In the genomic region with DNA sequence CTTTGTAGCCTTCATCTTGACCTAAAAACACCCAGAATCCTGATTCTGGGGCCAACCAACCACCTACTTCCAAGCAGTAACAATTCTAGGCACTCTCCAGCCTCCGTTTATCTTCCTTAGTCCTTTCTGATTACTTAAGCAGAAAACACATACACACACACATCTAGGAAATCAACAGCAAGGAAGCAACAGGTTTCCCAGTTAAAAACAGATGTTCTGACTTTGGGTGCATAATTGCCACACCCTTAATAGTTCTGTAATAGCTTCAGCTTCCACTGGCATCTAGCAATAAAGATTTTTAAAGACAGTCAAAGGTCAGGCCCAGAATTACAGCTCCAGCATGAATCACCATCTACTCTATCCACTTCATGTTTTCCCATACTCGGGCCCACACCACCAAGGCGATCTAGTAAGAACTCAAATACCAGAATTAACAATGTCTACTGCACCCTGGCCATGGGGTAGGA, we compare ENCODE assay signal across 9 cellular contexts. TPM values are rescaled to one million over a fixed set of nuclear protein-coding genes. Genes with fewer than 3 reads are reported as not detected.
DNase-seq lines count a peak whose midpoint lies in the region; ATAC-seq and TF ChIP-seq lines count a peak whose summit lies in the region.
"Had no signal": no experiment of that assay in that cellular context is flagged by ENCODE, and none has a peak within 500 bp of the region (broad histone marks: within the 10 kb centered on the region; RNA-seq: fewer than 3 reads in every experiment).

No MANE protein-coding gene starts in this region.

- H3K27ac Mint-ChIP-seq in T-helper 17 cell, result peak overlapping the region; percentile 95

- H3K9me3 ChIP-seq in T-helper 17 cell (ENCODE audit: control insufficient read depth, low read length, poor library complexity, severe bottlenecking), result no peaks in the 10 kb centered on the region
- no peaks in the 10 kb centered on the region for H3K9me3 ChIP-seq in right cardiac atrium (ENCODE audit: control insufficient read depth, low read length)
- no peaks in the 10 kb centered on the region for H3K9me3 ChIP-seq in thoracic aorta

- H3K4me3 Mint-ChIP-seq in activated T-cell treated with anti-CD3 and anti-CD28 coated beads, Interleukin-2, amount 50 U/mL, for 4 hours, result peak overlapping the region; percentile 97
- peak overlapping the region; percentile 81 for H3K4me3 Mint-ChIP-seq in T-helper 17 cell

- no peak for ATAC-seq in activated T-cell treated with anti-CD3 and anti-CD28 coated beads, Interleukin-2, amount 50 U/mL, for 4 hours
- ATAC-seq in T-helper 17 cell (no peak), right cardiac atrium (no peak), thoracic aorta (ENCODE audit: insufficient number of reproducible peaks, low FRiP score, low read depth) (no peak)

- H3K9me3 Mint-ChIP-seq in activated T-cell treated with anti-CD3 and anti-CD28 coated beads, Interleukin-2, amount 50 U/mL, for 4 hours, result no peaks in the 10 kb centered on the region

- peaks cover 21% of the 10 kb centered on the region for H3K4me1 ChIP-seq in right cardiac atrium (ENCODE audit: control insufficient read depth, insufficient read depth, low read length)
- H3K4me1 ChIP-seq in thoracic aorta (ENCODE audit: control insufficient read depth in 1 of 2, low read depth in 2 of 2), result peaks cover 40 to 60% of the 10 kb centered on the region in 2 donors

- H3K36me3 Mint-ChIP-seq in activated T-cell treated with anti-CD3 and anti-CD28 coated beads, Interleukin-2, amount 50 U/mL, for 4 hours (ENCODE audit: insufficient read depth), result peaks cover 35% of the 10 kb centered on the region
- peaks cover 10% of the 10 kb centered on the region for H3K36me3 Mint-ChIP-seq in T-helper 17 cell (ENCODE audit: low read depth)

- H3K27me3 Mint-ChIP-seq in activated T-cell treated with anti-CD3 and anti-CD28 coated beads, Interleukin-2, amount 50 U/mL, for 4 hours (ENCODE audit: low read depth), result no peaks in the 10 kb centered on the region
- H3K27me3 Mint-ChIP-seq in T-helper 17 cell, result no peaks in the 10 kb centered on the region

- no peaks in the 10 kb centered on the region for H3K27me3 ChIP-seq in right cardiac atrium (ENCODE audit: control insufficient read depth, insufficient read depth)
- no peaks in the 10 kb centered on the region for H3K27me3 ChIP-seq in thoracic aorta (replicated peaks; ENCODE audit: insufficient read depth)

- intact Hi-C loops in right cardiac atrium (cut with DNase I), result loop anchor here in 1 of 4 donors (10.0 kb wide), 1 partner anchor 48 kb away; no protein-coding TSS in a partner anchor

- no peak for DNase-seq in activated T-cell treated with anti-CD3 and anti-CD28 coated beads, Interleukin-2, amount 50 U/mL, for 4 hours
- DNase-seq in activated T-cell treated with anti-CD3 and anti-CD28 coated beads for 4 hours (no peak), T-helper 17 cell (no peak), right cardiac atrium (no peak), thoracic aorta (ENCODE audit: low spot score) (no peak), cortex of kidney (lab: John Stamatoyannopoulos, UW) (no peak), SK-N-DZ (ENCODE audit: low spot score) (no peak), DMS153 (lab: John Stamatoyannopoulos, UW) (no peak)
- DNase-seq: NCI-H1930 had no signal

- no peaks in the 10 kb centered on the region for H3K36me3 ChIP-seq in thoracic aorta

- TF ChIP-seq CTCF in thoracic aorta (IDR thresholded peaks at IDR 0.05), result no peak

- H3K4me1 Mint-ChIP-seq in activated T-cell treated with anti-CD3 and anti-CD28 coated beads, Interleukin-2, amount 50 U/mL, for 4 hours (ENCODE audit: low read depth), result peaks cover 85% of the 10 kb centered on the region
- H3K4me1 Mint-ChIP-seq in T-helper 17 cell, result peaks cover 64% of the 10 kb centered on the region

- WGBS in right cardiac atrium, result 54% methylated on average over 3 of the region's 3 CpGs

- H3K4me3 ChIP-seq in right cardiac atrium (ENCODE audit: low read length), result no peak overlapping the region
- H3K4me3 ChIP-seq in thoracic aorta, result peak overlapping the region; percentile 91

- H3K27ac ChIP-seq in right cardiac atrium (ENCODE audit: low read length), result peak overlapping the region; percentile 21
- H3K27ac ChIP-seq in thoracic aorta, result peak overlapping the region in 1 of 2 donors; percentile 96

RNA-seq across cellular contexts. Expression of a gene that starts 2.6 kb away (rescaled TPM):
- 10 to 100 TPM; 69.5 to 83.6 (median 73.1) TPM for total RNA-seq in activated T-cell treated with anti-CD3 and anti-CD28 coated beads, Interleukin-2, amount 50 U/mL, for 4 hours
- total RNA-seq in T-helper 17 cell, result 10 to 100 TPM; 72.3 to 72.7 TPM
- 10 to 100 TPM; 45.4 to 58.2 (median 52.6) TPM for total RNA-seq in right cardiac atrium
- polyA plus RNA-seq in right cardiac atrium, result 33.5 TPM
- total RNA-seq in thoracic aorta, result 10 to 100 TPM; 39.0 to 83.2 TPM
- 21.4 and 32.6 TPM in 2 replicates for polyA plus RNA-seq in SK-N-DZ (2014; cell fraction: cytosol; rRNA removed)
- polyA plus RNA-seq in SK-N-DZ (2014; cell fraction: nucleus; rRNA removed), result 31.4 and 47.1 TPM in 2 replicates
